ENCODE assay signal across 1 cellular context in the genomic region with DNA sequence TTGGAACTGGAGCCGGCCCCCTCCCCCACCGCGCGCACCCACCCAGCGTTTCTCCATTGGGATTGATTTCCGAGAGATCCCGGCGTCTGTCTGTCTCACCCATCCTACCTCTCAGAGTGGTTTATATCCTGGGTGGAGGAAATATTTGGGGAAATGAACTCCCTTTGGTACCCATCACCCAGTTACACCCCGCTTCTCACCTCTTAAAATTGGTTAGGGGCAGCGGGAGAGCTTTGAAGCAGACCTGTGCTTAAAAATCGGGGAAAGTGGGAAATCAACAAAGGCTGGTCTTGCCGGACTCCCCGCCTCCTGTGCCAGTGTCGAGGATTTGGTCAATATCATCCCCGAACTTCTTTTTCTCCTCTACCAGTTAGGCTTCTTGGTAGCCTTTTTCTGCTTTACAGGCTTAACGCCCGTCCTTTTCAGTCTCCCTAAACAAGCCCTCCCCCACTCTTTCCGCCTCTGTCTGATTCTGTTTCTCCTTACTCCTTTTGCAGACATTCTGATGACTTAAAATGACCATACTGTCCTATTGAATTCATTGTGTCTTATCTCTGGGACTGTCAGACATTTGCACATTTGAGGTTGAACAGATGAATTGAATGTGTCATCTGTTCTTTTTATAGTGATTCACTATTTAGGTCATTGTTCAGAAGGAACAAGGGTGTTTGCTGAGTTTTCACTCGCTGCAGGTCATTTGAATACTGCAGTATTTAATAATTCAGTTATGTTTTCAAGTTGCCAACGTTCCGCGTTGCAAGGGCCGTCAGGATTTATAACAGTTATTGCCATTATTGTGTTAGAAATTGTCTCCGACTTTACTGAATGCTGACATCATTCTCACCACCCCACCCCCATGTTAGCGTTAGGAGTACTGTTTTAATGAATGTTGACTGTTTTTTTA.
TF ChIP-seq lines count a peak whose summit lies in the region.

No MANE protein-coding gene starts in this region.

TF ChIP-seq in K562, 482 proteins besides CTCF, POLR2A, EP300 and RAD21 (continued from another document and continues in another):
- TF ChIP-seq AFF1 (IDR thresholded peaks at IDR 0.05; ENCODE audit: low read depth in 1 of 2, partially characterized antibody in 2 of 2) = peak in 1 of 2 experiments; percentile 58
- no peak for TF ChIP-seq MTF1 (CRISPR knock-in tag; IDR thresholded peaks at IDR 0.05; ENCODE audit: borderline replicate concordance)
- TF ChIP-seq SMARCA4 (IDR thresholded peaks at IDR 0.05) = peak; percentile 48
- no peak for TF ChIP-seq OTX1 (CRISPR knock-in tag; IDR thresholded peaks at IDR 0.05)
- TF ChIP-seq GTF2E2 (tag; IDR thresholded peaks at IDR 0.05) = 0 out of 2 replicates have a peak, but pooled peaks have one; percentile 80
- TF ChIP-seq POLR2B (IDR thresholded peaks at IDR 0.05; ENCODE audit: low read depth, partially characterized antibody) = peak; percentile 34
- peak; percentile 50 for TF ChIP-seq TAF1 (IDR thresholded peaks at IDR 0.05; ENCODE audit: control insufficient read depth, extremely low read depth, insufficient read depth, low read length, severe bottlenecking)
- peak; percentile 66 for TF ChIP-seq NCOA6 (IDR thresholded peaks at IDR 0.05)
- TF ChIP-seq MYNN (IDR thresholded peaks at IDR 0.05) = peak; percentile 15; the same call in 1 of the 2 replicates
- TF ChIP-seq MYNN (CRISPR knock-in tag; IDR thresholded peaks at IDR 0.05) = no peak
- peak in 1 of 2 experiments; percentile 36; a peak in 2 of 4 replicates for TF ChIP-seq TRIM24 (IDR thresholded peaks at IDR 0.05)
- no peak for TF ChIP-seq RFX1 (IDR thresholded peaks at IDR 0.05)
- TF ChIP-seq NCOR1 (IDR thresholded peaks at IDR 0.05) = peak; percentile 79
- TF ChIP-seq, protein P1, sequence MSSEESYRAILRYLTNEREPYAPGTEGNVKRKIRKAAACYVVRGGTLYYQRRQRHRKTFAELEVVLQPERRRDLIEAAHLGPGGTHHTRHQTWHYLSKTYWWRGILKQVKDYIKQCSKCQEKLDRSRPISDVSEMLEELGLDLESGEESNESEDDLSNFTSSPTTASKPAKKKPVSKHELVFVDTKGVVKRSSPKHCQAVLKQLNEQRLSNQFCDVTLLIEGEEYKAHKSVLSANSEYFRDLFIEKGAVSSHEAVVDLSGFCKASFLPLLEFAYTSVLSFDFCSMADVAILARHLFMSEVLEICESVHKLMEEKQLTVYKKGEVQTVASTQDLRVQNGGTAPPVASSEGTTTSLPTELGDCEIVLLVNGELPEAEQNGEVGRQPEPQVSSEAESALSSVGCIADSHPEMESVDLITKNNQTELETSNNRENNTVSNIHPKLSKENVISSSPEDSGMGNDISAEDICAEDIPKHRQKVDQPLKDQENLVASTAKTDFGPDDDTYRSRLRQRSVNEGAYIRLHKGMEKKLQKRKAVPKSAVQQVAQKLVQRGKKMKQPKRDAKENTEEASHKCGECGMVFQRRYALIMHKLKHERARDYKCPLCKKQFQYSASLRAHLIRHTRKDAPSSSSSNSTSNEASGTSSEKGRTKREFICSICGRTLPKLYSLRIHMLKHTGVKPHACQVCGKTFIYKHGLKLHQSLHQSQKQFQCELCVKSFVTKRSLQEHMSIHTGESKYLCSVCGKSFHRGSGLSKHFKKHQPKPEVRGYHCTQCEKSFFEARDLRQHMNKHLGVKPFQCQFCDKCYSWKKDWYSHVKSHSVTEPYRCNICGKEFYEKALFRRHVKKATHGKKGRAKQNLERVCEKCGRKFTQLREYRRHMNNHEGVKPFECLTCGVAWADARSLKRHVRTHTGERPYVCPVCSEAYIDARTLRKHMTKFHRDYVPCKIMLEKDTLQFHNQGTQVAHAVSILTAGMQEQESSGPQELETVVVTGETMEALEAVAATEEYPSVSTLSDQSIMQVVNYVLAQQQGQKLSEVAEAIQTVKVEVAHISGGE (CRISPR knock-in tag; IDR thresholded peaks at IDR 0.05) = no peak
- no peak for TF ChIP-seq HNRNPLL (IDR thresholded peaks at IDR 0.05; ENCODE audit: low read depth, low read length, poor library complexity, severe bottlenecking)
- TF ChIP-seq MEF2D (tag; conservative IDR thresholded peaks at IDR 0.05; ENCODE audit: low read depth) = no peak
- TF ChIP-seq JUN (IDR thresholded peaks at IDR 0.05; ENCODE audit: borderline replicate concordance, low read depth, low read length) = 0 out of 2 replicates have a peak, but pooled peaks have one; percentile 12
- no peak for TF ChIP-seq JUN (CRISPR knock-in tag; IDR thresholded peaks at IDR 0.05; ENCODE audit: borderline replicate concordance)
- no peak for TF ChIP-seq SIX5 (IDR thresholded peaks at IDR 0.05; ENCODE audit: borderline replicate concordance in 1 of 2, insufficient read depth in 1 of 2, low read depth in 1 of 2, low read length in 2 of 2)
- peak; percentile 70 for TF ChIP-seq PKNOX1 (IDR thresholded peaks at IDR 0.05)
- TF ChIP-seq ATF1 (CRISPR knock-in tag; IDR thresholded peaks at IDR 0.05) = no peak
- peak; percentile 75 for TF ChIP-seq ATF1 (tag; IDR thresholded peaks at IDR 0.05)
- TF ChIP-seq, protein P2, sequence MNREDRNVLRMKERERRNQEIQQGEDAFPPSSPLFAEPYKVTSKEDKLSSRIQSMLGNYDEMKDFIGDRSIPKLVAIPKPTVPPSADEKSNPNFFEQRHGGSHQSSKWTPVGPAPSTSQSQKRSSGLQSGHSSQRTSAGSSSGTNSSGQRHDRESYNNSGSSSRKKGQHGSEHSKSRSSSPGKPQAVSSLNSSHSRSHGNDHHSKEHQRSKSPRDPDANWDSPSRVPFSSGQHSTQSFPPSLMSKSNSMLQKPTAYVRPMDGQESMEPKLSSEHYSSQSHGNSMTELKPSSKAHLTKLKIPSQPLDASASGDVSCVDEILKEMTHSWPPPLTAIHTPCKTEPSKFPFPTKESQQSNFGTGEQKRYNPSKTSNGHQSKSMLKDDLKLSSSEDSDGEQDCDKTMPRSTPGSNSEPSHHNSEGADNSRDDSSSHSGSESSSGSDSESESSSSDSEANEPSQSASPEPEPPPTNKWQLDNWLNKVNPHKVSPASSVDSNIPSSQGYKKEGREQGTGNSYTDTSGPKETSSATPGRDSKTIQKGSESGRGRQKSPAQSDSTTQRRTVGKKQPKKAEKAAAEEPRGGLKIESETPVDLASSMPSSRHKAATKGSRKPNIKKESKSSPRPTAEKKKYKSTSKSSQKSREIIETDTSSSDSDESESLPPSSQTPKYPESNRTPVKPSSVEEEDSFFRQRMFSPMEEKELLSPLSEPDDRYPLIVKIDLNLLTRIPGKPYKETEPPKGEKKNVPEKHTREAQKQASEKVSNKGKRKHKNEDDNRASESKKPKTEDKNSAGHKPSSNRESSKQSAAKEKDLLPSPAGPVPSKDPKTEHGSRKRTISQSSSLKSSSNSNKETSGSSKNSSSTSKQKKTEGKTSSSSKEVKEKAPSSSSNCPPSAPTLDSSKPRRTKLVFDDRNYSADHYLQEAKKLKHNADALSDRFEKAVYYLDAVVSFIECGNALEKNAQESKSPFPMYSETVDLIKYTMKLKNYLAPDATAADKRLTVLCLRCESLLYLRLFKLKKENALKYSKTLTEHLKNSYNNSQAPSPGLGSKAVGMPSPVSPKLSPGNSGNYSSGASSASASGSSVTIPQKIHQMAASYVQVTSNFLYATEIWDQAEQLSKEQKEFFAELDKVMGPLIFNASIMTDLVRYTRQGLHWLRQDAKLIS (CRISPR knock-in tag; IDR thresholded peaks at IDR 0.05) = 0 out of 2 replicates have a peak, but pooled peaks have one; percentile 68
- TF ChIP-seq KDM1A (IDR thresholded peaks at IDR 0.05) = peak in 1 of 2 experiments; percentile 51; a peak in 2 of 4 replicates
- 0 out of 2 replicates have a peak, but pooled peaks have one; percentile 59 for TF ChIP-seq NKRF (IDR thresholded peaks at IDR 0.05; ENCODE audit: borderline replicate concordance)
- no peak for TF ChIP-seq TCF7 (IDR thresholded peaks at IDR 0.05; ENCODE audit: borderline replicate concordance)
- TF ChIP-seq BRD9 (IDR thresholded peaks at IDR 0.05; ENCODE audit: low read depth, partially characterized antibody) = peak; percentile 70
- TF ChIP-seq YY1 (IDR thresholded peaks at IDR 0.05; ENCODE audit: borderline replicate concordance in 1 of 3, control insufficient read depth in 1 of 3, extremely low read depth in 1 of 3, insufficient read depth in 3 of 3, insufficient read length in 1 of 3, insufficient replicate concordance in 2 of 3, low read depth in 1 of 3, low read length in 2 of 3) = peak in 1 of 3 experiments; percentile 26
- peak; percentile 74 for TF ChIP-seq TAF9B (IDR thresholded peaks at IDR 0.05; ENCODE audit: partially characterized antibody)
- TF ChIP-seq, protein P3, sequence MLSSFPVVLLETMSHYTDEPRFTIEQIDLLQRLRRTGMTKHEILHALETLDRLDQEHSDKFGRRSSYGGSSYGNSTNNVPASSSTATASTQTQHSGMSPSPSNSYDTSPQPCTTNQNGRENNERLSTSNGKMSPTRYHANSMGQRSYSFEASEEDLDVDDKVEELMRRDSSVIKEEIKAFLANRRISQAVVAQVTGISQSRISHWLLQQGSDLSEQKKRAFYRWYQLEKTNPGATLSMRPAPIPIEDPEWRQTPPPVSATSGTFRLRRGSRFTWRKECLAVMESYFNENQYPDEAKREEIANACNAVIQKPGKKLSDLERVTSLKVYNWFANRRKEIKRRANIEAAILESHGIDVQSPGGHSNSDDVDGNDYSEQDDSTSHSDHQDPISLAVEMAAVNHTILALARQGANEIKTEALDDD (IDR thresholded peaks at IDR 0.05) = peak; percentile 89
- peak; percentile 19; the same call in 1 of the 2 replicates for TF ChIP-seq PHF21A (IDR thresholded peaks at IDR 0.05; ENCODE audit: borderline replicate concordance, low read depth)
- peak; percentile 40 for TF ChIP-seq POLR2AphosphoS5 (IDR thresholded peaks at IDR 0.05; ENCODE audit: control insufficient read depth, insufficient read depth, low read depth, low read length)
- TF ChIP-seq KAT7 (CRISPR knock-in tag; IDR thresholded peaks at IDR 0.05; ENCODE audit: borderline replicate concordance) = peak; percentile 13; the same call in 1 of the 2 replicates
- TF ChIP-seq POLR2H (tag; IDR thresholded peaks at IDR 0.05; ENCODE audit: low read depth) = 0 out of 2 replicates have a peak, but pooled peaks have one; percentile 13
- TF ChIP-seq JUND (IDR thresholded peaks at IDR 0.05; ENCODE audit: borderline replicate concordance, low read depth, low read length) = peak; percentile 54
- TF ChIP-seq JUND (tag; IDR thresholded peaks at IDR 0.05; ENCODE audit: borderline replicate concordance, low read depth, low read length) = peak; percentile 74; the same call in 1 of the 3 replicates
- peak; percentile 48; the same call in 1 of the 2 replicates for TF ChIP-seq TEAD4 (IDR thresholded peaks at IDR 0.05; ENCODE audit: low read length)
- TF ChIP-seq TEAD4 (CRISPR knock-in tag; IDR thresholded peaks at IDR 0.05; ENCODE audit: borderline replicate concordance) = no peak
- TF ChIP-seq BACH1 (tag; IDR thresholded peaks at IDR 0.05) = peak; percentile 42; the same call in 1 of the 2 replicates
- no peak for TF ChIP-seq HES1 (IDR thresholded peaks at IDR 0.05; ENCODE audit: low read depth)
